Comparison of ENCODE assay signal across 27 cellular contexts in the genomic region with DNA sequence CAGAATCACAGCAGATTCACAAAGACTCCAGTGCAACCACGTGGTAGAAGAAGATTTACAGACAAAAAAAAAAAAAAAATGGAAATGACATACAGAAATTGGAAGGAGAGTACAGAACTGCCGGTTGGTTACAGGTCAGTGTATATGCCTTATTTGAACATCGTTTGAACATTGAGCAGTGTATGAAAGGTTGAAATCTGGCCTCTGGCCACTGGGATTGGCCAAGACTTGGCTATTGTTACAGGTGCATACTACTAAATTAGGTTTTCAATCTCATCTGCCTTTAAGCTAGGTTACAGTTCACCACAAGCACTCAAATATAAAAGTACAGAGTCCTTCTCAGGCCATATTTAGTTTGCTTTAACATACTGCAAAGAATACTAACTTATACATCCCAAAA. TPM values are rescaled to one million over a fixed set of nuclear protein-coding genes. Genes with fewer than 3 reads are reported as not detected.
A peak's percentile ranks its signal among the peaks of the same experiment; 100 is the strongest.
DNase-seq lines count a peak whose midpoint lies in the region; TF ChIP-seq lines count a peak whose summit lies in the region.
"Had no signal": no experiment of that assay in that cellular context is flagged by ENCODE, and none has a peak within 500 bp of the region (broad histone marks: within the 10 kb centered on the region; RNA-seq: fewer than 3 reads in every experiment).

No MANE protein-coding gene starts in this region.

- H3K4me3 Mint-ChIP-seq in CD4-positive, alpha-beta memory T cell, result peak overlapping the region in 3 of 8 donors; percentile 17 to 40 (median 26)
- no peak overlapping the region for H3K4me3 Mint-ChIP-seq in mesothelial cell of epicardium
- H3K4me3 Mint-ChIP-seq: activated CD4-positive, alpha-beta T cell treated with anti-CD3 and anti-CD28 coated beads for 36 hours; activated naive CD8-positive, alpha-beta T cell; B cell had no signal

- peaks cover 20% of the 10 kb centered on the region for H3F3A ChIP-seq in PC-9 (ENCODE audit: insufficient read depth, low read depth)

- H2AFZ ChIP-seq in PC-9, result peak overlapping the region; percentile 63
- H2AFZ ChIP-seq: GM23248 had no signal

- H3K9me2 ChIP-seq in PC-9 (ENCODE audit: insufficient read depth), result no peaks in the 10 kb centered on the region
- H3K9me2 ChIP-seq: SK-N-SH had no signal

- peak overlapping the region in 4 of 7 donors; percentile 8 to 92 (median 64) for H3K27ac Mint-ChIP-seq in CD4-positive, alpha-beta memory T cell
- H3K27ac Mint-ChIP-seq in mesothelial cell of epicardium, result peak overlapping the region; percentile 78
- H3K27ac Mint-ChIP-seq: activated CD4-positive, alpha-beta T cell treated with anti-CD3 and anti-CD28 coated beads for 36 hours; activated naive CD8-positive, alpha-beta T cell; B cell had no signal

- DNase-seq in CD4-positive, alpha-beta memory T cell, result no peak
- DNase-seq in PC-9 (no peak), mesothelial cell of epicardium (ENCODE audit: low spot score in 2 of 2, unreplicated experiment in 2 of 2) (no peak), left ventricle myocardium inferior (no peak), posterior vena cava (ENCODE audit: low spot score) (no peak), occipital lobe (lab: John Stamatoyannopoulos, UW) (no peak)
- DNase-seq in effector memory CD4-positive, alpha-beta T cell, result no peak
- DNase-seq: ACHN; activated CD4-positive, alpha-beta T cell treated with anti-CD3 and anti-CD28 coated beads for 36 hours; activated effector memory CD4-positive, alpha-beta T cell treated with Interleukin-2 at 50 U/mL for 16 hours; gastrocnemius medialis; GM23248; KBM-7; MG63; NCI-H1930; NCI-H524; posterior cingulate gyrus; right cardiac atrium; SK-N-SH; spleen; stimulated activated CD4-positive, alpha-beta T cell treated with anti-CD3 and anti-CD28 coated beads, Interleukin-2, amount 100 ng/mL, for 24 hours; stimulated activated naive CD8-positive, alpha-beta T cell treated with anti-CD3 and anti-CD28 coated beads, Interleukin-15, Interleukin-2, amounts not matched to agents 100 U/mL and 50 U/mL, for 24 hours; uterus had no signal

- no peaks in the 10 kb centered on the region for H4K20me1 ChIP-seq in PC-9 (ENCODE audit: insufficient read depth)

- H3K4me1 Mint-ChIP-seq in CD4-positive, alpha-beta memory T cell, result peaks cover 4 to 24% (median 11%) of the 10 kb centered on the region in 4 donors
- peaks cover 47% of the 10 kb centered on the region for H3K4me1 Mint-ChIP-seq in mesothelial cell of epicardium
- H3K4me1 Mint-ChIP-seq: B cell had no signal

- H3K36me3 Mint-ChIP-seq in CD4-positive, alpha-beta memory T cell, result no peaks in the 10 kb centered on the region
- H3K36me3 Mint-ChIP-seq in mesothelial cell of epicardium, result no peaks in the 10 kb centered on the region
- H3K36me3 Mint-ChIP-seq: activated naive CD8-positive, alpha-beta T cell had no signal

- no TSS peak for BruUV-seq in PC-9 (replicated peaks; lab: Mats Ljungman, UMichigan)

- CTCF ChIA-PET in CD4-positive, alpha-beta memory T cell (lab: Charles Lee; ENCODE audit: partially characterized antibody), result interaction anchor here (1.1 to 2.2 kb wide), 5 partner anchors 11 to 117 kb away, joined by 3 to 8 read pairs (median 3); no protein-coding TSS in a partner anchor
- CTCF ChIA-PET in PC-9 (lab: Charles Lee), result no interaction called here

- peaks cover 2 to 3% of the 10 kb centered on the region in 2 donors for H3K27me3 Mint-ChIP-seq in CD4-positive, alpha-beta memory T cell
- H3K27me3 Mint-ChIP-seq in mesothelial cell of epicardium (ENCODE audit: low read depth), result no peaks in the 10 kb centered on the region

- peaks cover 20% of the 10 kb centered on the region for H3K4me1 ChIP-seq in CD4-positive, alpha-beta memory T cell (ENCODE audit: insufficient read depth, low read length)
- H3K4me1 ChIP-seq in PC-9 (replicated peaks; ENCODE audit: insufficient read depth) (peaks cover 29% of the 10 kb centered on the region), left ventricle myocardium inferior (peaks cover 22% of the 10 kb centered on the region)
- peaks cover 13% of the 10 kb centered on the region for H3K4me1 ChIP-seq in effector memory CD4-positive, alpha-beta T cell (ENCODE audit: control insufficient read depth, insufficient read depth, low read length, poor library complexity, severe bottlenecking)
- H3K4me1 ChIP-seq: gastrocnemius medialis, spleen, uterus had no signal

- POLR2A ChIA-PET in CD4-positive, alpha-beta memory T cell (lab: Charles Lee; ENCODE audit: partially characterized antibody), result interaction anchor here (1.8 to 4.0 kb wide), 2 partner anchors 11 to 16 kb away, joined by 8 to 29 read pairs; no protein-coding TSS in a partner anchor
- POLR2A ChIA-PET in PC-9 (lab: Charles Lee; ENCODE audit: unreplicated experiment), result no interaction called here

- H3K9me3 ChIP-seq in CD4-positive, alpha-beta memory T cell (ENCODE audit: control insufficient read depth in 1 of 2, low read length in 2 of 2), result no peaks in the 10 kb centered on the region
- no peaks in the 10 kb centered on the region for H3K9me3 ChIP-seq in PC-9 (ENCODE audit: insufficient read depth, low read depth)
- no peaks in the 10 kb centered on the region for H3K9me3 ChIP-seq in effector memory CD4-positive, alpha-beta T cell (ENCODE audit: control insufficient read depth, low read length)
- no peaks in the 10 kb centered on the region for H3K9me3 ChIP-seq in left ventricle myocardium inferior (replicated peaks)
- H3K9me3 ChIP-seq: ascending aorta, gastrocnemius medialis, MG63, SK-N-SH, spleen, thoracic aorta, uterus had no signal

- no peaks in the 10 kb centered on the region for H3K27me3 ChIP-seq in CD4-positive, alpha-beta memory T cell (ENCODE audit: insufficient read depth, low read length)
- no peaks in the 10 kb centered on the region for H3K27me3 ChIP-seq in PC-9 (ENCODE audit: insufficient read depth, low read depth)
- no peaks in the 10 kb centered on the region for H3K27me3 ChIP-seq in effector memory CD4-positive, alpha-beta T cell (replicated peaks; ENCODE audit: control insufficient read depth, insufficient read depth, low read length, poor library complexity, severe bottlenecking)
- H3K27me3 ChIP-seq in left ventricle myocardium inferior (ENCODE audit: low read depth), result no peaks in the 10 kb centered on the region
- H3K27me3 ChIP-seq: ascending aorta, gastrocnemius medialis, MG63, spleen, uterus had no signal

- no peaks in the 10 kb centered on the region for H3K79me2 ChIP-seq in PC-9 (ENCODE audit: low read depth)

- no peak overlapping the region for H3K4me3 ChIP-seq in CD4-positive, alpha-beta memory T cell (ENCODE audit: low read length in 2 of 2)
- H3K4me3 ChIP-seq in PC-9, result peak overlapping the region; percentile 45; the same call in 1 of the 2 replicates
- no peak overlapping the region for H3K4me3 ChIP-seq in effector memory CD4-positive, alpha-beta T cell (ENCODE audit: insufficient read depth, low read depth, low read length, poor library complexity, severe bottlenecking)
- H3K4me3 ChIP-seq in left ventricle myocardium inferior, result no peak overlapping the region
- H3K4me3 ChIP-seq: ascending aorta, gastrocnemius medialis, GM23248, MG63, spleen, thoracic aorta, uterus had no signal

- peaks cover 0 to 2% (median 0%) of the 10 kb centered on the region in 8 donors for H3K9me3 Mint-ChIP-seq in CD4-positive, alpha-beta memory T cell
- H3K9me3 Mint-ChIP-seq in mesothelial cell of epicardium, result no peaks in the 10 kb centered on the region

- H3K4me2 ChIP-seq in PC-9, result peak overlapping the region; percentile 65

- H3K27ac ChIP-seq in CD4-positive, alpha-beta memory T cell (ENCODE audit: low read depth, low read length), result peak overlapping the region; percentile 34
- H3K27ac ChIP-seq in PC-9 (peak overlapping the region; percentile 99), left ventricle myocardium inferior (replicated peaks) (no peak overlapping the region)
- H3K27ac ChIP-seq in effector memory CD4-positive, alpha-beta T cell (ENCODE audit: insufficient read depth, low read length, poor library complexity, severe bottlenecking), result peak overlapping the region; percentile 1
- H3K27ac ChIP-seq: ascending aorta, gastrocnemius medialis, GM23248, spleen, thoracic aorta, uterus had no signal

- TF ChIP-seq CTCF in PC-9 (conservative IDR thresholded peaks at IDR 0.05) (no peak), mesothelial cell of epicardium (IDR thresholded peaks at IDR 0.05; ENCODE audit: unreplicated experiment) (no peak), left ventricle myocardium inferior (IDR thresholded peaks at IDR 0.05; ENCODE audit: borderline replicate concordance) (no peak)

- H3K36me3 ChIP-seq in CD4-positive, alpha-beta memory T cell (ENCODE audit: insufficient read depth, low read length), result no peaks in the 10 kb centered on the region
- H3K36me3 ChIP-seq in PC-9 (ENCODE audit: low read depth), result no peaks in the 10 kb centered on the region
- no peaks in the 10 kb centered on the region for H3K36me3 ChIP-seq in effector memory CD4-positive, alpha-beta T cell (ENCODE audit: control insufficient read depth, insufficient read depth, low read length)
- no peaks in the 10 kb centered on the region for H3K36me3 ChIP-seq in left ventricle myocardium inferior
- H3K36me3 ChIP-seq: ascending aorta, gastrocnemius medialis, MG63, spleen, thoracic aorta, uterus had no signal

- intact Hi-C loops in CD4-positive, alpha-beta memory T cell (cut with micrococcal nuclease), result loop anchor here (2.0 kb wide), 1 partner anchor 16 kb away; no protein-coding TSS in a partner anchor
- intact Hi-C loops in PC-9 (cut with micrococcal nuclease; ENCODE audit: unreplicated experiment) (loop anchor here (5.0 kb wide), 1 partner anchor 43 kb away; no protein-coding TSS in a partner anchor), left ventricle myocardium inferior (cut with micrococcal nuclease) (no loop called here), posterior vena cava (cut with DNase I) (no loop called here)

RNA-seq across cellular contexts. Expression of gene THBS1, which starts 59.8 kb away (rescaled TPM):
- total RNA-seq in CD4-positive, alpha-beta memory T cell, result 1 to 10 TPM; 4.0 to 7.6 TPM
- 1 to 10 TPM in 1 of 2 donors, under 1 TPM in 1; 0.77 to 1.1 TPM for polyA plus RNA-seq in CD4-positive, alpha-beta memory T cell
- total RNA-seq in PC-9 (2021), result 406 and 512 TPM in 2 replicates
- 332 to 367 TPM (median 337 TPM) in 3 replicates for total RNA-seq in mesothelial cell of epicardium
- 47.4 TPM for total RNA-seq in left ventricle myocardium inferior
- total RNA-seq in posterior vena cava, result 1,000 to 10,000 TPM in 1 of 2 donors, 100 to 1,000 TPM in 1; 585 to 1,947 TPM
- 171 TPM for total RNA-seq in occipital lobe

Comparison
In these comparisons a context has a peak if more than half of its experiments do, and no peak if none do; other contexts are left out.
1. intact Hi-C loops: an anchor here in CD4-positive, alpha-beta memory T cell (2.0 kb wide) and PC-9 (5.0 kb wide); none called in left ventricle myocardium inferior and posterior vena cava.